ENCODE assay signal across 2 cellular contexts in genomic region chr1:232628335-232629214, GRCh38.
TF ChIP-seq lines count a peak whose summit lies in the region.

No MANE protein-coding gene starts in this region.

TF ChIP-seq in liver, 16 proteins besides CTCF, POLR2A, EP300 and RAD21 (continued from another document):
- TF ChIP-seq MAX (IDR thresholded peaks at IDR 0.05) (no peak), HNF4G (IDR thresholded peaks at IDR 0.05) (no peak), TAF1 (conservative IDR thresholded peaks at IDR 0.05) (no peak)

TF ChIP-seq in HepG2, 621 proteins besides CTCF, POLR2A, EP300 and RAD21 (continued from another document):
- TF ChIP-seq GABPA (IDR thresholded peaks at IDR 0.05; ENCODE audit: low read depth, low read length), result no peak
- no peak for TF ChIP-seq GABPA (CRISPR knock-in tag; IDR thresholded peaks at IDR 0.05; ENCODE audit: low read depth)
- TF ChIP-seq ZNF18 (CRISPR knock-in tag; IDR thresholded peaks at IDR 0.05; ENCODE audit: insufficient replicate concordance), result no peak
- TF ChIP-seq ZBTB43 (CRISPR knock-in tag; conservative IDR thresholded peaks at IDR 0.05), result no peak
- TF ChIP-seq NCOR1 (IDR thresholded peaks at IDR 0.05; ENCODE audit: borderline replicate concordance, low read length), result no peak
- no peak for TF ChIP-seq SAP130 (CRISPR knock-in tag; IDR thresholded peaks at IDR 0.05; ENCODE audit: low read depth)
- TF ChIP-seq DDIT3 (CRISPR knock-in tag; IDR thresholded peaks at IDR 0.05), result no peak
- TF ChIP-seq YY1 (IDR thresholded peaks at IDR 0.05; ENCODE audit: insufficient read depth, insufficient replicate concordance, low read depth, low read length), result no peak
- no peak for TF ChIP-seq ERF (CRISPR knock-in tag; IDR thresholded peaks at IDR 0.05)
- no peak for TF ChIP-seq ZNF766 (CRISPR knock-in tag; IDR thresholded peaks at IDR 0.05; ENCODE audit: borderline replicate concordance)
- TF ChIP-seq HOXA5 (CRISPR knock-in tag; IDR thresholded peaks at IDR 0.05), result no peak
- TF ChIP-seq ZNF143 (CRISPR knock-in tag; IDR thresholded peaks at IDR 0.05), result no peak
- TF ChIP-seq CBFB (CRISPR knock-in tag; IDR thresholded peaks at IDR 0.05), result no peak
- no peak for TF ChIP-seq TERF1 (CRISPR knock-in tag; IDR thresholded peaks at IDR 0.05)
